In the genomic region with DNA sequence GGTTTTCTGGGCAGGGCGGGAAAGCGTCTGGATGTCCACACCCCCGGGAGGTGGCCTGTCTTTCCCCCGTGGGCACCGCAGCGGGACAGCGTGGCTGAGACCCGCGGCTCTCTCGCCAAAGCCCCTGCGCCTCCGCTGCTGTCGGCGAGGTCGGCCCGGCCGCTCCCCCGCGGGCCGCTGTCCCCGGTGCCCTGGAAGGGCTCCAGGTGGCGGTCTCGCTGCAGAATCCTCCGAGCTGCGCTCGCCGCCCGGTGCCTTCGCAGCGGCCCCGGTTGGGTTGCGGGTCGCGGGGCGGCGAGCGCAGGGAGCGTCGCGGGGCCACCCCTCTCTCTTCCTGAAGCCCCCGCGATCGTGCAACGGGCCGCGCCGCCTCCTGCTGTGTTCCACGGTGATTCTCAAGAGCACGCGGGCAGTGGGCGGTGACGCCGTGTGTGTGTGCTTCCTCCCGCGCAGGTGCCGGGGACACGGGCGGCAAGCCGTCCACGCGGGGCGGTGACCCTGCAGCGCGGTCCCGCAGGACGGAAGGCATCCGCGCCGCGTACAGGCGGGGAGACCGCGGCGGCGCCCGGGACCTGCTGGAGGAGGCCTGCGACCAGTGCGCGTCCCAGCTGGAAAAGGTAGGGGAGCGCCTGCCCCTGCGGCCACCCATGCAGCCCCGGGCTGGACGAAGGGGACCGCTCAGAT, we compare ENCODE assay signal across 1 cellular context.
TF ChIP-seq lines count a peak whose summit lies in the region.

No MANE protein-coding gene starts in this region.

TF ChIP-seq in IMR-90, 13 proteins besides CTCF, POLR2A, EP300 and RAD21:
- TF ChIP-seq MAFK (IDR thresholded peaks at IDR 0.05; ENCODE audit: low read depth, low read length) (no peak), CHD1 (IDR thresholded peaks at IDR 0.05; ENCODE audit: low read depth, low read length) (no peak), MXI1 (IDR thresholded peaks at IDR 0.05; ENCODE audit: borderline replicate concordance, low read depth, low read length) (no peak), NFE2L2 (IDR thresholded peaks at IDR 0.05; ENCODE audit: low read depth, low read length) (no peak), MAZ (IDR thresholded peaks at IDR 0.05; ENCODE audit: borderline replicate concordance, low read depth, low read length) (no peak), CEBPB (IDR thresholded peaks at IDR 0.05; ENCODE audit: low read depth, low read length) (no peak)
- TF ChIP-seq, protein P1, sequence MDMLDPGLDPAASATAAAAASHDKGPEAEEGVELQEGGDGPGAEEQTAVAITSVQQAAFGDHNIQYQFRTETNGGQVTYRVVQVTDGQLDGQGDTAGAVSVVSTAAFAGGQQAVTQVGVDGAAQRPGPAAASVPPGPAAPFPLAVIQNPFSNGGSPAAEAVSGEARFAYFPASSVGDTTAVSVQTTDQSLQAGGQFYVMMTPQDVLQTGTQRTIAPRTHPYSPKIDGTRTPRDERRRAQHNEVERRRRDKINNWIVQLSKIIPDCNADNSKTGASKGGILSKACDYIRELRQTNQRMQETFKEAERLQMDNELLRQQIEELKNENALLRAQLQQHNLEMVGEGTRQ (IDR thresholded peaks at IDR 0.05; ENCODE audit: low read depth, low read length), result no peak
